ENCODE assay signal across 19 cellular contexts in the genomic region with DNA sequence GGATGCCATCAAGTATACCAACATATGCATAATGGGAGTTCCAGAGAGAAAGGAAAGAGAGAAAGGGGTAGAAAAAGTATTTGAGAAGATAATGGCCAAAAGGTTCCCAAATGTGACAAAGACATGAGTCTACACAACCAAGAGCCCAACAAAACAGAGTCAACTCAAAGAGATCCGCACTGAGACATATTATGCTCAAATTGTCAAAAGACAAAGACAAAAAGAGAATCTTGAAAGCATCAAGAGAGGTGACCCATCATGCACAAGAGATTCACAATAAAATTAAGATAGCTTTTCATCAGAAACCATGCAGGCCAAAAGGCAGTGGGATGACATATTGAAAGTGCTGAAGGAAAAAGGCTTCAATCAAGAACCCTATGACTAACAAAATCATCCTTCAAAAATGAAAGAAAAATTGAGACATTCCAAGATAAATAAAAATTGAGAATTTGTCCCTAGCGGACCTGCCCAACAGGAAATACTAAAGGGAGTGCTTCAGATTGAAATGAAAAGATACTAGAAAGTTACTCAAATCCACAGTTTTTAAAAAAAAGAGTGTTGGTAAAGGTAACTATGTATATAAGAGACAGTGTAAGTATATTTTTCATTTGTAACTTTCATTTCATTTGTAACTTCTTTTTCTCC.
"Had no signal": no experiment of that assay in that cellular context is flagged by ENCODE, and none has a peak within 500 bp of the region (broad histone marks: within the 10 kb centered on the region; RNA-seq: fewer than 3 reads in every experiment).

No MANE protein-coding gene starts in this region.

- H3K4me3 Mint-ChIP-seq: activated CD4-positive, alpha-beta memory T cell treated with anti-CD3 and anti-CD28 coated beads, Interleukin-2, amount 10 ng/mL, durations not matched to agents 7 days and 5 days; activated naive CD4-positive, alpha-beta T cell treated with anti-CD3 and anti-CD28 coated beads, Interleukin-2, amount 50 U/mL, for 24 hours; brain; central memory CD8-positive, alpha-beta T cell; naive thymus-derived CD4-positive, alpha-beta T cell; type B pancreatic cell had no signal

- H3K27ac Mint-ChIP-seq: activated CD4-positive, alpha-beta memory T cell treated with anti-CD3 and anti-CD28 coated beads, Interleukin-2, amount 10 ng/mL, durations not matched to agents 7 days and 5 days; activated naive CD4-positive, alpha-beta T cell treated with anti-CD3 and anti-CD28 coated beads, Interleukin-2, amount 50 U/mL, for 24 hours; brain; naive thymus-derived CD4-positive, alpha-beta T cell; type B pancreatic cell had no signal

- ATAC-seq: left lobe of liver; mucosa of descending colon; naive thymus-derived CD4-positive, alpha-beta T cell; SK-N-SH treated with all-trans-retinoic acid at 6 μM for 48 hours had no signal

- FAIRE-seq: keratinocyte had no signal

- H3K4me1 Mint-ChIP-seq: central memory CD8-positive, alpha-beta T cell had no signal

- H3K9me3 Mint-ChIP-seq: type B pancreatic cell had no signal

- DNase-seq: activated CD4-positive, alpha-beta memory T cell treated with anti-CD3 and anti-CD28 coated beads, Interleukin-2, amount 10 ng/mL, durations not matched to agents 7 days and 5 days; activated CD4-positive, CD25-positive, alpha-beta regulatory T cell treated with anti-CD3 and anti-CD28 coated beads, Interleukin-2, amount 50 U/mL, for 72 hours; activated CD8-positive, alpha-beta memory T cell treated with anti-CD3 and anti-CD28 coated beads, Interleukin-2, amount 50 U/mL, for 4 hours; effector CD4-positive, alpha-beta T cell; foreskin fibroblast; hippocampal formation; mucosa of descending colon; naive thymus-derived CD4-positive, alpha-beta T cell; stimulated activated CD4-positive, alpha-beta T cell treated with anti-CD3 and anti-CD28 coated beads, Interleukin-2, amount 100 ng/mL, for 48 hours; stimulated activated naive CD4-positive, alpha-beta T cell treated with Interleukin-2 at 50 U/mL for 16 hours; T-helper 1 cell; T1000 had no signal

- H3K27me3 Mint-ChIP-seq: activated CD4-positive, alpha-beta memory T cell treated with anti-CD3 and anti-CD28 coated beads, Interleukin-2, amount 10 ng/mL, durations not matched to agents 7 days and 5 days; activated naive CD4-positive, alpha-beta T cell treated with anti-CD3 and anti-CD28 coated beads, Interleukin-2, amount 50 U/mL, for 24 hours; brain; central memory CD8-positive, alpha-beta T cell; naive thymus-derived CD4-positive, alpha-beta T cell; type B pancreatic cell had no signal
